Comparison of ENCODE assay signal across 25 cellular contexts in genomic region chr12:113660941-113661340, GRCh38.
"Had no signal": no experiment of that assay in that cellular context is flagged by ENCODE, and none has a peak within 500 bp of the region (broad histone marks: within the 10 kb centered on the region; RNA-seq: fewer than 3 reads in every experiment).

No MANE protein-coding gene starts in this region.

- H3K27ac Mint-ChIP-seq: naive B cell; natural killer cell; nephron progenitor cell; neural progenitor cell; progenitor cell of endocrine pancreas; stimulated activated memory B cell treated with anti-CD40 and anti-IgM and Interleukin-4, amounts not matched to agents 10 μg/mL and 1 μg/mL and 100 μg/mL, for 72 hours; stimulated activated naive CD8-positive, alpha-beta T cell treated with anti-CD3 and anti-CD28 coated beads, Interleukin-15, amount 100 ng/mL, for 72 hours had no signal

- ATAC-seq: left colon; left lung; lower lobe of right lung; natural killer cell; right lobe of liver; stimulated activated memory B cell treated with anti-CD40 and anti-IgM and Interleukin-4, amounts not matched to agents 10 μg/mL and 1 μg/mL and 100 μg/mL, for 72 hours; stimulated activated naive CD8-positive, alpha-beta T cell treated with anti-CD3 and anti-CD28 coated beads, Interleukin-15, amount 100 ng/mL, for 72 hours had no signal

- H3K4me1 Mint-ChIP-seq: naive B cell; natural killer cell; stimulated activated memory B cell treated with anti-CD40 and anti-IgM and Interleukin-4, amounts not matched to agents 10 μg/mL and 1 μg/mL and 100 μg/mL, for 72 hours; stimulated activated naive CD8-positive, alpha-beta T cell treated with anti-CD3 and anti-CD28 coated beads, Interleukin-15, amount 100 ng/mL, for 72 hours had no signal

- DNase-seq: hippocampal formation; kidney; left colon; left lung; lower lobe of right lung; mammary epithelial cell; mesenchymal stem cell; naive B cell; natural killer cell; nephron progenitor cell; ovary; right lobe of liver; stimulated activated CD4-positive, alpha-beta T cell treated with anti-CD3 and anti-CD28 coated beads, Interleukin-1b, Interleukin-23, amount 100 ng/mL, for 48 hours; stimulated activated CD4-positive, alpha-beta T cell treated with anti-CD3 and anti-CD28 coated beads, Interleukin-2, amount 100 ng/mL, for 48 hours; stimulated activated CD4-positive, alpha-beta T cell treated with anti-CD3 and anti-CD28 coated beads, Interleukin-4, amount 100 ng/mL, for 4 hours; stimulated activated CD8-positive, alpha-beta memory T cell treated with anti-CD3 and anti-CD28 coated beads, Interleukin-4, amount 100 ng/mL, for 48 hours; stimulated activated naive CD4-positive, alpha-beta T cell treated with Interleukin-2 at 50 U/mL for 16 hours; stimulated activated naive CD8-positive, alpha-beta T cell treated with anti-CD3 and anti-CD28 coated beads, Interleukin-15, amount 100 ng/mL, for 72 hours; testis; thyroid gland; transverse colon; upper lobe of left lung had no signal

- H3K4me3 Mint-ChIP-seq: natural killer cell; nephron progenitor cell; neural progenitor cell; stimulated activated memory B cell treated with anti-CD40 and anti-IgM and Interleukin-4, amounts not matched to agents 10 μg/mL and 1 μg/mL and 100 μg/mL, for 72 hours; stimulated activated naive CD8-positive, alpha-beta T cell treated with anti-CD3 and anti-CD28 coated beads, Interleukin-15, amount 100 ng/mL, for 72 hours had no signal

- H3K9me3 Mint-ChIP-seq: natural killer cell had no signal

- H3K36me3 Mint-ChIP-seq: naive B cell; natural killer cell; stimulated activated memory B cell treated with anti-CD40 and anti-IgM and Interleukin-4, amounts not matched to agents 10 μg/mL and 1 μg/mL and 100 μg/mL, for 72 hours had no signal
